Comparison of ENCODE assay signal across 19 cellular contexts in genomic region chr14:94391284-94391914, GRCh38. TPM values are rescaled to one million over a fixed set of nuclear protein-coding genes. Genes with fewer than 3 reads are reported as not detected.
DNase-seq lines count a peak whose midpoint lies in the region; ATAC-seq, FAIRE-seq and TF ChIP-seq lines count a peak whose summit lies in the region.
"Had no signal": no experiment of that assay in that cellular context is flagged by ENCODE, and none has a peak within 500 bp of the region (broad histone marks: within the 10 kb centered on the region; RNA-seq: fewer than 3 reads in every experiment).

No MANE protein-coding gene starts in this region.

- no peak overlapping the region for H3K27ac ChIP-seq in HCT116 (ENCODE audit: low read depth, low read length)
- peak overlapping the region in 3 of 4 donors; percentile 17 to 79 (median 77) for H3K27ac ChIP-seq in pancreas
- H3K27ac ChIP-seq: psoas muscle had no signal

- DNase-seq in CD14-positive monocyte (ENCODE audit: low spot score) (peak; percentile 57), HCT116 (ENCODE audit: low read depth, low spot score) (no peak), pancreas (no peak), DMS 273 treated with DMSO at 0.1 percent for 48 hours (lab: John Stamatoyannopoulos, UW) (no peak), DMS79 (lab: John Stamatoyannopoulos, UW) (no peak), head of caudate nucleus (no peak)
- DNase-seq: mesendoderm; NCI-H446 treated with DMSO at 0.1 percent for 48 hours; nephron progenitor cell; stimulated activated naive B cell treated with anti-CD40 and anti-IgM and Interleukin-4, amounts not matched to agents 10 μg/mL and 1 μg/mL and 100 μg/mL, for 72 hours had no signal

- intact Hi-C loops in CD14-positive monocyte (cut with micrococcal nuclease) (loop anchor here in 1 of 2 donors (5.0 kb wide), 1 partner anchor 434 kb away; no protein-coding TSS in a partner anchor), HCT116 (cut with micrococcal nuclease) (no loop called here), pancreas (cut with DNase I) (no loop called here), head of caudate nucleus (cut with DNase I) (no loop called here)
- intact Hi-C loops in dendritic cell treated with granulocyte-macrophage colony-stimulating factor and Interleukin-4, amounts not matched to agents 40 ng/mL and 50 ng/mL, for 4 days (cut with micrococcal nuclease): loop anchor here (10.0 kb wide), 1 partner anchor 427 kb away; no protein-coding TSS in a partner anchor

- CTCF ChIA-PET in HCT116 (lab: Charles Lee): interaction anchor here (1.6 kb wide), 1 partner anchor 10 kb away, joined by 3 read pairs; no protein-coding TSS in a partner anchor

- H3K4me1 ChIP-seq in HCT116 (ENCODE audit: control insufficient read depth in 1 of 2, insufficient read depth in 2 of 2, low read length in 2 of 2) (peaks cover 10 to 27% of the 10 kb centered on the region in 2 experiments), pancreas (peaks cover 6 to 25% (median 9%) of the 10 kb centered on the region in 3 donors)
- H3K4me1 ChIP-seq: psoas muscle had no signal

- no peak overlapping the region for H3K4me3 ChIP-seq in HCT116 (replicated peaks in 1 of 2; ENCODE audit: low read depth in 1 of 2, low read length in 2 of 2)
- H3K4me3 ChIP-seq in pancreas: no peak overlapping the region
- H3K4me3 ChIP-seq: HAP-1, psoas muscle had no signal

- H3K9me3 Mint-ChIP-seq in CD14-positive monocyte: peaks cover 0 to 3% (median 0%) of the 10 kb centered on the region in 7 donors
- no peaks in the 10 kb centered on the region for H3K9me3 Mint-ChIP-seq in dendritic cell treated with granulocyte-macrophage colony-stimulating factor and Interleukin-4, amounts not matched to agents 40 ng/mL and 50 ng/mL, for 4 days
- H3K9me3 Mint-ChIP-seq: nephron progenitor cell; stimulated activated naive B cell treated with anti-CD40 and anti-IgM and Interleukin-4, amounts not matched to agents 10 μg/mL and 1 μg/mL and 100 μg/mL, for 72 hours had no signal

- ATAC-seq in HCT116 (no peak), pancreas (no peak)
- ATAC-seq: stimulated activated naive B cell treated with anti-CD40 and anti-IgM and Interleukin-4, amounts not matched to agents 10 μg/mL and 1 μg/mL and 100 μg/mL, for 72 hours had no signal

- TF ChIP-seq POLR2A in HCT116 (IDR thresholded peaks at IDR 0.05; ENCODE audit: borderline replicate concordance, extremely low read depth, insufficient read depth, insufficient read length): no peak

- no peak overlapping the region for H3K9ac ChIP-seq in HCT116 (ENCODE audit: low read length)

- H4K20me1 ChIP-seq in HCT116 (ENCODE audit: insufficient read depth): no peaks in the 10 kb centered on the region

- peak overlapping the region; percentile 65; the same call in 1 of the 2 replicates for H3K4me2 ChIP-seq in HCT116 (ENCODE audit: low read length)

- peaks cover 0 to 4% (median 0%) of the 10 kb centered on the region in 3 donors for H3K27me3 Mint-ChIP-seq in CD14-positive monocyte (ENCODE audit: low read depth in 3 of 3)
- no peaks in the 10 kb centered on the region for H3K27me3 Mint-ChIP-seq in dendritic cell treated with granulocyte-macrophage colony-stimulating factor and Interleukin-4, amounts not matched to agents 40 ng/mL and 50 ng/mL, for 4 days

- POLR2A ChIA-PET in HCT116 (lab: Charles Lee): no interaction called here

- TF ChIP-seq CTCF in CD14-positive monocyte (IDR thresholded peaks at IDR 0.05) (no peak), HCT116 (IDR thresholded peaks at IDR 0.05 in 2 of 3, conservative IDR thresholded peaks at IDR 0.05 in 1 of 3; ENCODE audit: borderline replicate concordance in 1 of 3, insufficient read depth in 1 of 3, low read depth in 2 of 3, low read length in 2 of 3) (no peak), pancreas (IDR thresholded peaks at IDR 0.05) (no peak)

- peaks cover 95% of the 10 kb centered on the region for H3K4me1 Mint-ChIP-seq in CD14-positive monocyte
- H3K4me1 Mint-ChIP-seq in dendritic cell treated with granulocyte-macrophage colony-stimulating factor and Interleukin-4, amounts not matched to agents 40 ng/mL and 50 ng/mL, for 4 days (ENCODE audit: low read depth): peaks cover 90% of the 10 kb centered on the region
- H3K4me1 Mint-ChIP-seq: stimulated activated naive B cell treated with anti-CD40 and anti-IgM and Interleukin-4, amounts not matched to agents 10 μg/mL and 1 μg/mL and 100 μg/mL, for 72 hours had no signal

- no peak overlapping the region for H2AFZ ChIP-seq in HCT116 (ENCODE audit: low read depth, low read length, poor library complexity, severe bottlenecking)

- H3K36me3 Mint-ChIP-seq in CD14-positive monocyte: peaks cover 10 to 47% of the 10 kb centered on the region in 2 donors
- no peaks in the 10 kb centered on the region for H3K36me3 Mint-ChIP-seq in dendritic cell treated with granulocyte-macrophage colony-stimulating factor and Interleukin-4, amounts not matched to agents 40 ng/mL and 50 ng/mL, for 4 days (ENCODE audit: low read depth)
- H3K36me3 Mint-ChIP-seq: stimulated activated naive B cell treated with anti-CD40 and anti-IgM and Interleukin-4, amounts not matched to agents 10 μg/mL and 1 μg/mL and 100 μg/mL, for 72 hours had no signal

- H3K4me3 Mint-ChIP-seq in CD14-positive monocyte: peak overlapping the region; percentile 95 to 99
- H3K4me3 Mint-ChIP-seq in dendritic cell treated with granulocyte-macrophage colony-stimulating factor and Interleukin-4, amounts not matched to agents 40 ng/mL and 50 ng/mL, for 4 days: no peak overlapping the region
- H3K4me3 Mint-ChIP-seq: nephron progenitor cell; stimulated activated naive B cell treated with anti-CD40 and anti-IgM and Interleukin-4, amounts not matched to agents 10 μg/mL and 1 μg/mL and 100 μg/mL, for 72 hours had no signal

- no peaks in the 10 kb centered on the region for H3K9me2 ChIP-seq in HCT116 (ENCODE audit: insufficient read depth)

- H3K36me3 ChIP-seq in HCT116 (ENCODE audit: control insufficient read depth in 1 of 2, insufficient read depth in 2 of 2, low read length in 2 of 2): no peaks in the 10 kb centered on the region
- no peaks in the 10 kb centered on the region for H3K36me3 ChIP-seq in pancreas
- H3K36me3 ChIP-seq: HAP-1 had no signal

- peak overlapping the region; percentile 98 to 99 (median 99) for H3K27ac Mint-ChIP-seq in CD14-positive monocyte
- peak overlapping the region; percentile 90 for H3K27ac Mint-ChIP-seq in dendritic cell treated with granulocyte-macrophage colony-stimulating factor and Interleukin-4, amounts not matched to agents 40 ng/mL and 50 ng/mL, for 4 days
- H3K27ac Mint-ChIP-seq: nephron progenitor cell; stimulated activated naive B cell treated with anti-CD40 and anti-IgM and Interleukin-4, amounts not matched to agents 10 μg/mL and 1 μg/mL and 100 μg/mL, for 72 hours had no signal

- no peaks in the 10 kb centered on the region for H3K79me2 ChIP-seq in HCT116 (ENCODE audit: insufficient read depth, low read length)

- WGBS in pancreas, 2 donors: 68 to 78% methylated on average over 9 of the region's 9 CpGs

- no peak for FAIRE-seq in pancreas (lab: Jason Lieb, UNC)
- FAIRE-seq: kidney, urothelium cell line had no signal

- RAD21 ChIA-PET in HCT116 (lab: Charles Lee; ENCODE audit: low non-redundant PET in 1 of 2, low total read pairs in 2 of 2, uncharacterized antibody in 2 of 2, unreplicated experiment in 2 of 2): no interaction called here

- no TSS peak for BruUV-seq in HCT116 (replicated peaks; lab: Mats Ljungman, UMichigan)

- H3K9me3 ChIP-seq in HCT116 (ENCODE audit: control insufficient read depth in 1 of 2, insufficient read depth in 1 of 2, low read depth in 1 of 2, low read length in 2 of 2) (no peaks in the 10 kb centered on the region), pancreas (no peaks in the 10 kb centered on the region)
- H3K9me3 ChIP-seq: HAP-1, psoas muscle had no signal

- TF ChIP-seq RAD21 in HCT116 (IDR thresholded peaks at IDR 0.05; ENCODE audit: low read depth): no peak

- no peaks in the 10 kb centered on the region for H3K27me3 ChIP-seq in HCT116 (ENCODE audit: insufficient read depth, low read length)
- H3K27me3 ChIP-seq in pancreas: no peaks in the 10 kb centered on the region

TF ChIP-seq in HCT116, 20 proteins besides CTCF, POLR2A, EP300 and RAD21 (continues in another document):
- TF ChIP-seq EZH2 (IDR thresholded peaks at IDR 0.05) (no peak), FOSL1 (IDR thresholded peaks at IDR 0.05; ENCODE audit: low read depth) (no peak), CEBPB (IDR thresholded peaks at IDR 0.05; ENCODE audit: low read depth) (no peak), TCF7L2 (IDR thresholded peaks at IDR 0.05; ENCODE audit: borderline replicate concordance, extremely low read depth, insufficient read depth, insufficient read length) (no peak), ZNF274 (IDR thresholded peaks at IDR 0.05; ENCODE audit: low read depth, low read length) (no peak), JUND (IDR thresholded peaks at IDR 0.05) (no peak), MAX (IDR thresholded peaks at IDR 0.05) (no peak)

RNA-seq across cellular contexts. Expression of gene SERPINA1, which starts 3.0 kb away (rescaled TPM):
- 1,000 to 10,000 TPM; 1,278 to 2,042 TPM for polyA plus RNA-seq in CD14-positive monocyte
- total RNA-seq in HCT116 (2021; ENCODE audit: unreplicated experiment): 9.1 TPM
- 4.9 and 6.6 TPM in 2 replicates for polyA plus RNA-seq in HCT116 (2012)
- total RNA-seq in pancreas: 100 to 1,000 TPM in 4 of 6 donors, 10 to 100 TPM in 2; 45.0 to 328 (median 170) TPM
- polyA plus RNA-seq in pancreas: 100 to 1,000 TPM in 1 of 2 donors, 10 to 100 TPM in 1; 45.7 to 246 TPM
- total RNA-seq: fibroblast of villous mesenchyme had no signal

RNA-seq across cellular contexts. Expression of gene SERPINA2, which starts 24.9 kb away (rescaled TPM):
- polyA plus RNA-seq in CD14-positive monocyte: not detected
- not detected for total RNA-seq in HCT116 (2021; ENCODE audit: unreplicated experiment)
- polyA plus RNA-seq in HCT116 (2012): not detected in 2 replicates
- total RNA-seq in pancreas: not detected
- polyA plus RNA-seq in pancreas: not detected
- total RNA-seq: activated CD8-positive, alpha-beta memory T cell treated with anti-CD3 and anti-CD28 coated beads for 36 hours; aorta; chondrocyte; fibroblast of villous mesenchyme; kidney; psoas muscle had no signal
- polyA plus RNA-seq: aorta, psoas muscle had no signal
